Comparison of ENCODE assay signal across 11 cellular contexts in the genomic region with DNA sequence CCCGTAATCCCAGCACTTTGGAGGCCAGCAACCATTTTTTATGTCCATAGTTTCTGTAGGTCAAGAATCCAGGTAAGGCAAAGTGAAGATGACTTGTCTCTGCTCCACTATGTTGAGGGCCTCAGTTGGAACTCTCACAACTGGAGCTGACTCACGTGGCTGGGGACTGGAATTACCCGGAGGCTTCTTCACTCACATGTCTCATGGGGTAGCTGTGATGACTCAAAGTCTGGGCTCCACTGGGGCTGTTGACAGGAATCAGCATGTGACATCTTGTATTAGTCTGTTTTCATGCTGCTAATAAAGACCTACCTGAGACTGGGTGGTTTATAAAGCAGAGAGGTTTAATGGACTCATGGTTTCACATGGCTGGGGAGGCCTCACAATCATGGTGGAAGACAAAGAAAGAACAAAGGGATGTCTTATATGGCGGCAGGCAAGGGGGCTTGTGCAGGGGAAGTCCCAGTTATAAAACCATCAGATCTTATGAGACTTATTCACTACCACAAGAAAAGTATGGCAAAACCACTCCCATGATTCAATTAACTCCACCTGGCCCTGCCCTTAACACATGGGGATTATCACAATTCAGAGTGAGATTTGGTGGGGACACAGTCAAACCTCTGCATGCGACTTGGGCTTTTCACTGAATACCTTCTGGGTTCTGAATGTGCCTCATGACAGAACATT. TPM values are rescaled to one million over a fixed set of nuclear protein-coding genes. Genes with fewer than 3 reads are reported as not detected.
DNase-seq lines count a peak whose midpoint lies in the region; ATAC-seq lines count a peak whose summit lies in the region.
"Had no signal": no experiment of that assay in that cellular context is flagged by ENCODE, and none has a peak within 500 bp of the region (broad histone marks: within the 10 kb centered on the region; RNA-seq: fewer than 3 reads in every experiment).

No MANE protein-coding gene starts in this region.

- H3K36me3 Mint-ChIP-seq in activated T-helper 17 cell treated with anti-CD3 and anti-CD28 coated beads, Interleukin-2, amount 50 U/mL, for 72 hours (ENCODE audit: low read depth): no peaks in the 10 kb centered on the region
- no peaks in the 10 kb centered on the region for H3K36me3 Mint-ChIP-seq in activated CD8-positive, alpha-beta memory T cell treated with anti-CD3 and anti-CD28 coated beads, Interleukin-2, amount 10 ng/mL, durations not matched to agents 7 days and 5 days

- DNase-seq in activated CD4-positive, alpha-beta T cell treated with anti-CD3 and anti-CD28 coated beads, Interleukin-2, amount 50 U/mL, for 48 hours: peak; percentile 15 to 31
- no peak for DNase-seq in activated CD4-positive, alpha-beta T cell treated with anti-CD3 and anti-CD28 coated beads for 1 hour
- peak; percentile 23 to 32 for DNase-seq in stimulated activated CD8-positive, alpha-beta memory T cell treated with anti-CD3 and anti-CD28 coated beads, Interleukin-15, amount 100 ng/mL, for 48 hours (ENCODE audit: low read depth in 2 of 2)
- no peak for DNase-seq in D341Med (ENCODE audit: low spot score)
- DNase-seq in 8988T: no peak
- no peak for DNase-seq in activated CD8-positive, alpha-beta memory T cell treated with anti-CD3 and anti-CD28 coated beads, Interleukin-2, amount 10 ng/mL, durations not matched to agents 7 days and 5 days
- DNase-seq: central memory CD4-positive, alpha-beta T cell; NCI-H345; ovary had no signal

- H3K27me3 Mint-ChIP-seq in activated T-helper 17 cell treated with anti-CD3 and anti-CD28 coated beads, Interleukin-2, amount 50 U/mL, for 72 hours: peaks cover 9% of the 10 kb centered on the region
- H3K27me3 Mint-ChIP-seq in activated CD8-positive, alpha-beta memory T cell treated with anti-CD3 and anti-CD28 coated beads, Interleukin-2, amount 10 ng/mL, durations not matched to agents 7 days and 5 days: peaks cover 8% of the 10 kb centered on the region

- H3K4me3 Mint-ChIP-seq in activated T-helper 17 cell treated with anti-CD3 and anti-CD28 coated beads, Interleukin-2, amount 50 U/mL, for 72 hours: no peak overlapping the region
- H3K4me3 Mint-ChIP-seq in activated CD8-positive, alpha-beta memory T cell treated with anti-CD3 and anti-CD28 coated beads, Interleukin-2, amount 10 ng/mL, durations not matched to agents 7 days and 5 days: no peak overlapping the region

- H3K9me3 Mint-ChIP-seq in activated T-helper 17 cell treated with anti-CD3 and anti-CD28 coated beads, Interleukin-2, amount 50 U/mL, for 72 hours: no peaks in the 10 kb centered on the region
- no peaks in the 10 kb centered on the region for H3K9me3 Mint-ChIP-seq in activated CD8-positive, alpha-beta memory T cell treated with anti-CD3 and anti-CD28 coated beads, Interleukin-2, amount 10 ng/mL, durations not matched to agents 7 days and 5 days (ENCODE audit: low read depth)

- peak overlapping the region; percentile 14 for H3K27ac Mint-ChIP-seq in activated T-helper 17 cell treated with anti-CD3 and anti-CD28 coated beads, Interleukin-2, amount 50 U/mL, for 72 hours
- no peak overlapping the region for H3K27ac Mint-ChIP-seq in activated CD8-positive, alpha-beta memory T cell treated with anti-CD3 and anti-CD28 coated beads, Interleukin-2, amount 10 ng/mL, durations not matched to agents 7 days and 5 days

- peaks cover 4% of the 10 kb centered on the region for H3K4me1 Mint-ChIP-seq in activated T-helper 17 cell treated with anti-CD3 and anti-CD28 coated beads, Interleukin-2, amount 50 U/mL, for 72 hours
- H3K4me1 Mint-ChIP-seq in activated CD8-positive, alpha-beta memory T cell treated with anti-CD3 and anti-CD28 coated beads, Interleukin-2, amount 10 ng/mL, durations not matched to agents 7 days and 5 days: no peaks in the 10 kb centered on the region

- CTCF ChIA-PET in activated CD8-positive, alpha-beta memory T cell treated with anti-CD3 and anti-CD28 coated beads, Interleukin-2, amount 10 ng/mL, durations not matched to agents 7 days and 5 days (lab: Charles Lee): no interaction called here

- ATAC-seq in HG02884 (IDR thresholded peaks at IDR 0.05; ENCODE audit: unreplicated experiment): peak; percentile 61
- ATAC-seq in activated T-helper 17 cell treated with anti-CD3 and anti-CD28 coated beads, Interleukin-2, amount 50 U/mL, for 72 hours (replicated peaks): peak; percentile 87
- ATAC-seq in activated CD8-positive, alpha-beta memory T cell treated with anti-CD3 and anti-CD28 coated beads, Interleukin-2, amount 10 ng/mL, durations not matched to agents 7 days and 5 days: no peak

RNA-seq across cellular contexts. Expression of gene PPP1R1C, which starts 7.8 kb away (rescaled TPM):
- total RNA-seq in activated T-helper 17 cell treated with anti-CD3 and anti-CD28 coated beads, Interleukin-2, amount 50 U/mL, for 72 hours: not detected
- not detected for total RNA-seq in activated CD8-positive, alpha-beta memory T cell treated with anti-CD3 and anti-CD28 coated beads, Interleukin-2, amount 10 ng/mL, durations not matched to agents 7 days and 5 days

Comparison
In these comparisons a context has a peak if more than half of its experiments do, and no peak if none do; other contexts are left out.
1. DNase-seq: peak in activated CD4-positive, alpha-beta T cell treated with anti-CD3 and anti-CD28 coated beads, Interleukin-2, amount 50 U/mL, for 48 hours (2 of 2) and stimulated activated CD8-positive, alpha-beta memory T cell treated with anti-CD3 and anti-CD28 coated beads, Interleukin-15, amount 100 ng/mL, for 48 hours (2 of 2); none in activated CD4-positive, alpha-beta T cell treated with anti-CD3 and anti-CD28 coated beads for 1 hour (single experiment), D341Med (single experiment), 8988T (single experiment) and activated CD8-positive, alpha-beta memory T cell treated with anti-CD3 and anti-CD28 coated beads, Interleukin-2, amount 10 ng/mL, durations not matched to agents 7 days and 5 days (single experiment).